9 cellular contexts compared by ENCODE assay signal in genomic region chr3:42652611-42653302, GRCh38. TPM values are rescaled to one million over a fixed set of nuclear protein-coding genes. Genes with fewer than 3 reads are reported as not detected.
DNase-seq lines count a peak whose midpoint lies in the region; ATAC-seq, FAIRE-seq and TF ChIP-seq lines count a peak whose summit lies in the region.
"Had no signal": no experiment of that assay in that cellular context is flagged by ENCODE, and none has a peak within 500 bp of the region (broad histone marks: within the 10 kb centered on the region; RNA-seq: fewer than 3 reads in every experiment).

No MANE protein-coding gene starts in this region.

- peak in 1 of 2 experiments; percentile 12; a peak in 1 of 4 replicates for TF ChIP-seq RAD21 in K562 (CRISPR knock-in tag; conservative IDR thresholded peaks at IDR 0.05 in 1 of 2, IDR thresholded peaks at IDR 0.05 in 1 of 2)

- TSS peak; percentile 44 for BruUV-seq in K562 (replicated peaks; lab: Mats Ljungman, UMichigan)

- H2AFZ ChIP-seq in K562 (ENCODE audit: low read depth, low read length) = peak overlapping the region; percentile 85

- TF ChIP-seq EP300 in K562 (IDR thresholded peaks at IDR 0.05; ENCODE audit: low read length) = no peak

- peak; percentile 58 for DNase-seq in NCI-H82 (lab: John Stamatoyannopoulos, UW)
- no peak for DNase-seq in NCI-H82 treated with DMSO at 0.1 percent for 48 hours (lab: John Stamatoyannopoulos, UW; ENCODE audit: unreplicated experiment)
- peak; percentile 87 for DNase-seq in HCEC 1CT
- DNase-seq in NCI-H2029 (lab: John Stamatoyannopoulos, UW) = peak; percentile 24
- peak; percentile 60 to 86 (median 70) for DNase-seq in K562 (ENCODE audit: extremely low read depth in 1 of 4, low spot score in 3 of 4)
- peak; percentile 40 for DNase-seq in iPS-NIHi7 (ENCODE audit: extremely low spot score)
- DNase-seq in DMS153 (lab: John Stamatoyannopoulos, UW) = no peak

- CTCF ChIA-PET in K562 (lab: Yijun Ruan, JAX; ENCODE audit: low intra/inter-chr PET ratio) = no interaction called here

- H3K79me2 ChIP-seq in K562 (ENCODE audit: control insufficient read depth, insufficient read depth, low read length) = no peaks in the 10 kb centered on the region

- peak; percentile 80 for FAIRE-seq in K562 (lab: Jason Lieb, UNC)
- FAIRE-seq: G401.6 had no signal

- H3K4me2 ChIP-seq in K562 (ENCODE audit: insufficient read depth, low read length) = peak overlapping the region; percentile 78

- TF ChIP-seq POLR2A in K562 (conservative IDR thresholded peaks at IDR 0.05) = peak; percentile 75

- H3K36me3 ChIP-seq in K562 (ENCODE audit: control insufficient read depth, insufficient read depth, low read length) (peaks cover 14% of the 10 kb centered on the region), skeletal muscle tissue (ENCODE audit: control insufficient read depth in 3 of 3, insufficient read depth in 3 of 3, low read length in 3 of 3) (peaks cover 0 to 16% (median under 1%) of the 10 kb centered on the region in 3 donors)

- H3K27me3 ChIP-seq in K562 (ENCODE audit: control insufficient read depth in 2 of 2, insufficient read depth in 2 of 2, low read length in 2 of 2) (no peaks in the 10 kb centered on the region), skeletal muscle tissue (ENCODE audit: control insufficient read depth in 3 of 3, insufficient read depth in 3 of 3, low read length in 3 of 3) (no peaks in the 10 kb centered on the region)

- H3K9ac ChIP-seq in K562 (ENCODE audit: insufficient read depth in 1 of 2, low read depth in 2 of 2, low read length in 2 of 2) (peak overlapping the region; percentile 65 to 94; a peak in 3 of 4 replicates), skeletal muscle tissue (ENCODE audit: low read depth in 1 of 3, low read length in 3 of 3) (peak overlapping the region; percentile 51 to 96 (median 89))

- peak overlapping the region; percentile 6; the same call in 1 of the 2 replicates for H3K4me3 ChIP-seq in K562
- H3K4me3 ChIP-seq in skeletal muscle tissue (ENCODE audit: low read length in 3 of 3) = peak overlapping the region; percentile 67 to 89 (median 85)

- in situ Hi-C loops in K562 (cut with MboI) = loop anchor here (5.0 kb wide), 1 partner anchor 95 kb away; no protein-coding TSS in a partner anchor

- POLR2A ChIA-PET in K562 (lab: Yijun Ruan, JAX) = interaction anchor here (0.7 to 4.0 kb wide), 13 partner anchors 8 to 90 kb away, joined by 3 to 37 read pairs (median 3); partner anchors contain the start of gene SEC22C

- H3K27ac ChIP-seq in K562 (ENCODE audit: extremely low read depth, low read depth, low read length) = peak overlapping the region; percentile 37; the same call in 2 of the 3 replicates
- H3K27ac ChIP-seq in skeletal muscle tissue (ENCODE audit: low read depth, low read length) = peak overlapping the region; percentile 88

- H3K4me1 ChIP-seq in K562 (replicated peaks in 1 of 2; ENCODE audit: control insufficient read depth in 2 of 2, insufficient read depth in 2 of 2, low read length in 2 of 2) = peaks cover 16 to 43% of the 10 kb centered on the region in 2 experiments
- H3K4me1 ChIP-seq in skeletal muscle tissue (ENCODE audit: control insufficient read depth in 3 of 3, insufficient read depth in 3 of 3, low read length in 3 of 3) = peaks cover 43 to 59% (median 51%) of the 10 kb centered on the region in 3 donors

- no peaks in the 10 kb centered on the region for H4K20me1 ChIP-seq in K562 (replicated peaks; ENCODE audit: control insufficient read depth, insufficient read depth, low read length)

- no peak for TF ChIP-seq CTCF in K562 (IDR thresholded peaks at IDR 0.05 in 2 of 3, conservative IDR thresholded peaks at IDR 0.05 in 1 of 3; ENCODE audit: insufficient read depth in 2 of 3, low read depth in 1 of 3, low read length in 3 of 3)

- 21% methylated on average over 7 of the region's 7 CpGs for WGBS in K562 (ENCODE audit: insufficient coverage, low coverage, missing lambda C conversion rate)

- H3K9me1 ChIP-seq in K562 (ENCODE audit: control insufficient read depth, insufficient read depth, low read length) = peaks cover 4% of the 10 kb centered on the region

- ATAC-seq in K562 = peak; percentile 75

- H3K9me3 ChIP-seq in K562 (replicated peaks; ENCODE audit: control insufficient read depth, insufficient read depth, low read depth, low read length) (no peaks in the 10 kb centered on the region), skeletal muscle tissue (ENCODE audit: control insufficient read depth in 3 of 3, low read length in 3 of 3) (no peaks in the 10 kb centered on the region)

- intact Hi-C loops in K562 (cut with micrococcal nuclease) = loop anchor here (5.0 kb wide), 1 partner anchor 70 kb away; the partner anchor contains the start of gene SEC22C

RNA-seq across cellular contexts. Expression of gene ZBTB47, which starts 0.7 kb away (rescaled TPM):
- total RNA-seq in K562 (2011; cell fraction: chromatin; rRNA removed; ENCODE audit: low replicate concordance) = 2.9 and 11.3 TPM in 2 replicates
- 7.5 and 7.8 TPM in 2 replicates for total RNA-seq in K562 (2011; cell fraction: nucleolus; rRNA removed)
- total RNA-seq in K562 (2011; cell fraction: nucleoplasm; rRNA removed) = 5.3 and 5.7 TPM in 2 replicates
- 3.4 and 5.0 TPM in 2 replicates for total RNA-seq in K562 (2014; rRNA removed)
- total RNA-seq in K562 (2014; rRNA removed; fragmentation: Illumina TruSeq; extraction: Trizol) = 0.45 and 0.58 TPM in 2 replicates
- total RNA-seq in K562 (2015; rRNA removed; fragmentation: Illumina TruSeq; extraction: Trizol) = 1.8 and 1.9 TPM in 2 replicates
- total RNA-seq in K562 (2021) = 2.9 and 4.6 TPM in 2 replicates
- polyA plus RNA-seq in K562 (2011; rRNA removed) = 1.7 and 2.2 TPM in 2 replicates
- 1.8 and 3.3 TPM in 2 replicates for polyA plus RNA-seq in K562 (2011; cell fraction: cytosol; rRNA removed)
- polyA plus RNA-seq in K562 (2011; cell fraction: nucleus; rRNA removed) = 4.4 and 8.8 TPM in 2 replicates
- polyA plus RNA-seq in K562 (2012) = 1.8 and 2.8 TPM in 2 replicates
- 1.6 and 2.3 TPM in 2 replicates for polyA plus RNA-seq in K562 (2014; fragmentation: Illumina TruSeq; extraction: Trizol)
- under 1 TPM in 1 of 2 experiments, not detected in 1; 0.11 TPM for polyA plus RNA-seq in K562 (2014; fragmentation: Nextera tagmentation; extraction: Ambion mirVana)
- 2.7 and 2.9 TPM in 2 replicates for polyA plus RNA-seq in K562 (2014; rRNA removed)
- polyA minus RNA-seq in K562 (2011; rRNA and poly(A)+ RNA removed) = 1.8 and 2.8 TPM in 2 replicates
- polyA minus RNA-seq in K562 (2011; cell fraction: cytosol; rRNA and poly(A)+ RNA removed) = 2.0 and 2.1 TPM in 2 replicates
- polyA minus RNA-seq in K562 (2011; cell fraction: nucleus; rRNA and poly(A)+ RNA removed) = 5.9 and 7.1 TPM in 2 replicates
- 21.4 TPM for total RNA-seq in skeletal muscle tissue

RNA-seq across cellular contexts. Expression of gene KLHL40, which starts 32.6 kb away (rescaled TPM):
- not detected in 2 replicates for total RNA-seq in K562 (2011; cell fraction: chromatin; rRNA removed; ENCODE audit: low replicate concordance)
- total RNA-seq in K562 (2011; cell fraction: nucleolus; rRNA removed) = not detected in 2 replicates
- total RNA-seq in K562 (2011; cell fraction: nucleoplasm; rRNA removed) = not detected in 2 replicates
- total RNA-seq in K562 (2014; rRNA removed) (not detected in 2 replicates), K562 (2014; rRNA removed; fragmentation: Illumina TruSeq; extraction: Trizol) (not detected in 2 replicates), K562 (2015; rRNA removed; fragmentation: Illumina TruSeq; extraction: Trizol) (not detected in 2 replicates), K562 (2021) (not detected in 2 replicates), skeletal muscle tissue (179 TPM)
- polyA plus RNA-seq in K562 (2011; rRNA removed) (not detected in 2 replicates), K562 (2014; fragmentation: Illumina TruSeq; extraction: Trizol) (not detected in 2 replicates), K562 (2014; fragmentation: Nextera tagmentation; extraction: Ambion mirVana) (not detected), K562 (2014; rRNA removed) (not detected in 2 replicates)
- polyA plus RNA-seq in K562 (2011; cell fraction: cytosol; rRNA removed) = not detected in 2 replicates
- polyA plus RNA-seq in K562 (2011; cell fraction: nucleus; rRNA removed) = not detected in 2 replicates
- polyA plus RNA-seq in K562 (2012) = not detected in 2 replicates
- polyA minus RNA-seq in K562 (2011; rRNA and poly(A)+ RNA removed) = not detected in 2 replicates
- not detected in 2 replicates for polyA minus RNA-seq in K562 (2011; cell fraction: cytosol; rRNA and poly(A)+ RNA removed)
- polyA minus RNA-seq in K562 (2011; cell fraction: nucleus; rRNA and poly(A)+ RNA removed) = not detected in 2 replicates

RNA-seq across cellular contexts. Expression of gene HHATL, which starts 49.8 kb away (rescaled TPM):
- total RNA-seq in K562 (2011; cell fraction: chromatin; rRNA removed; ENCODE audit: low replicate concordance) = not detected in 2 replicates
- total RNA-seq in K562 (2011; cell fraction: nucleolus; rRNA removed) = not detected in 2 replicates
- total RNA-seq in K562 (2011; cell fraction: nucleoplasm; rRNA removed) = not detected in 2 replicates
- total RNA-seq in K562 (2014; rRNA removed) (not detected in 2 replicates), K562 (2014; rRNA removed; fragmentation: Illumina TruSeq; extraction: Trizol) (not detected in 2 replicates), K562 (2015; rRNA removed; fragmentation: Illumina TruSeq; extraction: Trizol) (not detected in 2 replicates), K562 (2021) (not detected in 2 replicates), skeletal muscle tissue (23.0 TPM)
- polyA plus RNA-seq in K562 (2011; rRNA removed) (not detected in 2 replicates), K562 (2014; fragmentation: Illumina TruSeq; extraction: Trizol) (not detected in 2 replicates), K562 (2014; fragmentation: Nextera tagmentation; extraction: Ambion mirVana) (not detected), K562 (2014; rRNA removed) (not detected in 2 replicates)
- polyA plus RNA-seq in K562 (2011; cell fraction: cytosol; rRNA removed) = not detected in 2 replicates
- not detected in 2 replicates for polyA plus RNA-seq in K562 (2011; cell fraction: nucleus; rRNA removed)
- not detected in 2 replicates for polyA plus RNA-seq in K562 (2012)
- not detected in 2 replicates for polyA minus RNA-seq in K562 (2011; rRNA and poly(A)+ RNA removed)
- polyA minus RNA-seq in K562 (2011; cell fraction: cytosol; rRNA and poly(A)+ RNA removed) = not detected in 2 replicates
- not detected in 2 replicates for polyA minus RNA-seq in K562 (2011; cell fraction: nucleus; rRNA and poly(A)+ RNA removed)

RNA-seq across cellular contexts. Expression of gene NKTR, which starts 52.3 kb away (rescaled TPM):
- total RNA-seq in K562 (2011; cell fraction: chromatin; rRNA removed; ENCODE audit: low replicate concordance) = 253 and 1,006 TPM in 2 replicates
- total RNA-seq in K562 (2011; cell fraction: nucleolus; rRNA removed) = 104 and 168 TPM in 2 replicates
- 377 and 604 TPM in 2 replicates for total RNA-seq in K562 (2011; cell fraction: nucleoplasm; rRNA removed)
- total RNA-seq in K562 (2014; rRNA removed) (48.0 and 51.5 TPM in 2 replicates), K562 (2014; rRNA removed; fragmentation: Illumina TruSeq; extraction: Trizol) (117 and 120 TPM in 2 replicates), K562 (2015; rRNA removed; fragmentation: Illumina TruSeq; extraction: Trizol) (94.1 and 104 TPM in 2 replicates), K562 (2021) (67.4 and 70.3 TPM in 2 replicates), skeletal muscle tissue (119 TPM)
- polyA plus RNA-seq in K562 (2011; rRNA removed) (123 and 130 TPM in 2 replicates), K562 (2014; fragmentation: Illumina TruSeq; extraction: Trizol) (76.5 and 95.7 TPM in 2 replicates), K562 (2014; fragmentation: Nextera tagmentation; extraction: Ambion mirVana) (10 to 100 TPM; 19.7 to 30.2 TPM), K562 (2014; rRNA removed) (84.5 and 92.6 TPM in 2 replicates)
- 9.2 and 26.9 TPM in 2 replicates for polyA plus RNA-seq in K562 (2011; cell fraction: cytosol; rRNA removed)
- polyA plus RNA-seq in K562 (2011; cell fraction: nucleus; rRNA removed) = 284 and 370 TPM in 2 replicates
- 39.4 and 56.1 TPM in 2 replicates for polyA plus RNA-seq in K562 (2012)
- polyA minus RNA-seq in K562 (2011; rRNA and poly(A)+ RNA removed) = 140 and 209 TPM in 2 replicates
- polyA minus RNA-seq in K562 (2011; cell fraction: cytosol; rRNA and poly(A)+ RNA removed) = 19.9 and 20.4 TPM in 2 replicates
- 246 and 455 TPM in 2 replicates for polyA minus RNA-seq in K562 (2011; cell fraction: nucleus; rRNA and poly(A)+ RNA removed)

Comparison
In these comparisons a context has a peak if more than half of its experiments do, and no peak if none do; other contexts are left out.
1. DNase-seq: peak in NCI-H82 (single experiment), HCEC 1CT (single experiment), NCI-H2029 (single experiment), K562 (4 of 4) and iPS-NIHi7 (single experiment); none in NCI-H82 treated with DMSO at 0.1 percent for 48 hours (single experiment) and DMS153 (single experiment).
2. RNA of gene KLHL40, which starts 32.6 kb away (total RNA-seq): 179 TPM in skeletal muscle tissue (single experiment); not detected in K562; every median in the first group is over 100 times any median in the second.
3. RNA of gene HHATL, which starts 49.8 kb away (total RNA-seq): 23.0 TPM in skeletal muscle tissue (single experiment); not detected in K562; every median in the first group is over 10 times any median in the second.